In genomic region chr15:47293763-47294162, GRCh38 we compare ENCODE assay signal across 9 cellular contexts.
A peak's percentile ranks its signal among the peaks of the same experiment; 100 is the strongest.
DNase-seq lines count a peak whose midpoint lies in the region; ATAC-seq, FAIRE-seq and TF ChIP-seq lines count a peak whose summit lies in the region.
"Had no signal": no experiment of that assay in that cellular context is flagged by ENCODE, and none has a peak within 500 bp of the region (broad histone marks: within the 10 kb centered on the region; RNA-seq: fewer than 3 reads in every experiment).

No MANE protein-coding gene starts in this region.

- H3K4me3 ChIP-seq in colonic mucosa, result no peak overlapping the region
- no peak overlapping the region for H3K4me3 ChIP-seq in HepG2 (replicated peaks in 1 of 3; ENCODE audit: insufficient read depth in 1 of 3, low read depth in 2 of 3, low read length in 3 of 3)
- no peak overlapping the region for H3K4me3 ChIP-seq in suprapubic skin

- 1% methylated on average over 4 of the region's 4 CpGs for WGBS in HepG2 (ENCODE audit: low lambda C conversion rate)
- WGBS in suprapubic skin, result 19% methylated on average over 4 of the region's 4 CpGs

- H3K4me1 Mint-ChIP-seq in stimulated activated effector memory CD8-positive, alpha-beta T cell treated with anti-CD3 and anti-CD28 coated beads, Interleukin-12 subunit alpha, Interleukin-12 subunit beta, amount 100 ng/mL, for 72 hours, result no peaks in the 10 kb centered on the region

- H2AFZ ChIP-seq in HepG2 (ENCODE audit: low read length), result no peak overlapping the region

- POLR2A ChIA-PET in HepG2 (lab: Yijun Ruan, JAX), result no interaction called here

- in situ Hi-C loops in HepG2 (cut with HindIII; ENCODE audit: extremely low pct_ligation_motif_present, low pct_unique_long_range_greater_than_20kb), result no loop called here

- H3K9me3 Mint-ChIP-seq in stimulated activated effector memory CD8-positive, alpha-beta T cell treated with anti-CD3 and anti-CD28 coated beads, Interleukin-12 subunit alpha, Interleukin-12 subunit beta, amount 100 ng/mL, for 72 hours, result peaks cover 11% of the 10 kb centered on the region

- no peak overlapping the region for H3K9ac ChIP-seq in colonic mucosa (ENCODE audit: low read depth in 2 of 2, low read length in 2 of 2)
- H3K9ac ChIP-seq in HepG2 (ENCODE audit: insufficient read depth, low read depth, low read length), result no peak overlapping the region

- H3K4me3 Mint-ChIP-seq in stimulated activated effector memory CD8-positive, alpha-beta T cell treated with anti-CD3 and anti-CD28 coated beads, Interleukin-12 subunit alpha, Interleukin-12 subunit beta, amount 100 ng/mL, for 72 hours, result no peak overlapping the region
- H3K4me3 Mint-ChIP-seq: activated naive CD8-positive, alpha-beta T cell had no signal

- no peak for ATAC-seq in HepG2
- ATAC-seq in stimulated activated effector memory CD8-positive, alpha-beta T cell treated with anti-CD3 and anti-CD28 coated beads, Interleukin-12 subunit alpha, Interleukin-12 subunit beta, amount 100 ng/mL, for 72 hours, result no peak
- ATAC-seq in GM21423 (IDR thresholded peaks at IDR 0.05; ENCODE audit: unreplicated experiment), result no peak
- no peak for ATAC-seq in HG02870 (IDR thresholded peaks at IDR 0.05; ENCODE audit: unreplicated experiment)

- TF ChIP-seq POLR2A in HepG2 (IDR thresholded peaks at IDR 0.05; ENCODE audit: insufficient read depth in 1 of 2, low read depth in 2 of 2, low read length in 2 of 2) (no peak), suprapubic skin (IDR thresholded peaks at IDR 0.05) (no peak)

- no peaks in the 10 kb centered on the region for H3K36me3 Mint-ChIP-seq in stimulated activated effector memory CD8-positive, alpha-beta T cell treated with anti-CD3 and anti-CD28 coated beads, Interleukin-12 subunit alpha, Interleukin-12 subunit beta, amount 100 ng/mL, for 72 hours
- H3K36me3 Mint-ChIP-seq: activated naive CD8-positive, alpha-beta T cell had no signal

- BruUV-seq in HepG2 (replicated peaks; lab: Mats Ljungman, UMichigan), result no TSS peak

- CTCF ChIA-PET in HepG2 (lab: Yijun Ruan, JAX; ENCODE audit: low intra/inter-chr PET ratio, low total read pairs), result no interaction called here

- H3K4me1 ChIP-seq in colonic mucosa (no peaks in the 10 kb centered on the region), HepG2 (ENCODE audit: insufficient read depth, low read length) (no peaks in the 10 kb centered on the region), suprapubic skin (peaks cover 25% of the 10 kb centered on the region)

- H3K27ac Mint-ChIP-seq in stimulated activated effector memory CD8-positive, alpha-beta T cell treated with anti-CD3 and anti-CD28 coated beads, Interleukin-12 subunit alpha, Interleukin-12 subunit beta, amount 100 ng/mL, for 72 hours, result no peak overlapping the region
- H3K27ac Mint-ChIP-seq: activated naive CD8-positive, alpha-beta T cell had no signal

- H3K36me3 ChIP-seq in colonic mucosa, result no peaks in the 10 kb centered on the region
- no peaks in the 10 kb centered on the region for H3K36me3 ChIP-seq in HepG2 (replicated peaks in 1 of 2; ENCODE audit: control insufficient read depth in 1 of 2, insufficient read depth in 2 of 2, low read length in 2 of 2)
- no peaks in the 10 kb centered on the region for H3K36me3 ChIP-seq in suprapubic skin

- no peak overlapping the region for H3K4me2 ChIP-seq in HepG2 (ENCODE audit: low read depth, low read length)

- TF ChIP-seq EP300 in HepG2 (IDR thresholded peaks at IDR 0.05; ENCODE audit: low read depth in 2 of 2, low read length in 2 of 2) (no peak), HepG2 (CRISPR knock-in tag; IDR thresholded peaks at IDR 0.05; ENCODE audit: borderline replicate concordance) (no peak), suprapubic skin (IDR thresholded peaks at IDR 0.05) (no peak)

- FAIRE-seq in HepG2 (lab: Jason Lieb, UNC), result no peak

- H3K9me3 ChIP-seq in colonic mucosa (no peaks in the 10 kb centered on the region), HepG2 (ENCODE audit: low read length) (peaks cover 83% of the 10 kb centered on the region), suprapubic skin (no peaks in the 10 kb centered on the region)

- H3K27me3 ChIP-seq in colonic mucosa (no peaks in the 10 kb centered on the region), HepG2 (ENCODE audit: control insufficient read depth in 1 of 2, insufficient read depth in 2 of 2, low read length in 2 of 2) (no peaks in the 10 kb centered on the region), suprapubic skin (no peaks in the 10 kb centered on the region)

- intact Hi-C loops in colonic mucosa (cut with DNase I) (no loop called here), HepG2 (cut with micrococcal nuclease; ENCODE audit: unreplicated experiment) (no loop called here)

- no peaks in the 10 kb centered on the region for H3K79me2 ChIP-seq in HepG2 (ENCODE audit: insufficient read depth, low read length)

- peak; percentile 95 for DNase-seq in H4 (ENCODE audit: low spot score)
- DNase-seq in colonic mucosa, result peak; percentile 26
- DNase-seq in HepG2 (ENCODE audit: low spot score), result no peak
- DNase-seq in suprapubic skin (ENCODE audit: low spot score in 2 of 2), result peak in 1 of 2 donors; percentile 67
- DNase-seq in stimulated activated effector memory CD8-positive, alpha-beta T cell treated with anti-CD3 and anti-CD28 coated beads, Interleukin-12 subunit alpha, Interleukin-12 subunit beta, amount 100 ng/mL, for 72 hours (ENCODE audit: low spot score in 2 of 2), result no peak
- no peak for DNase-seq in LoVo (ENCODE audit: low spot score)

- no peak overlapping the region for H3K27ac ChIP-seq in colonic mucosa
- H3K27ac ChIP-seq in HepG2 (ENCODE audit: extremely low read length, insufficient read depth, low read length), result no peak overlapping the region
- H3K27ac ChIP-seq in suprapubic skin, result peak overlapping the region; percentile 39

- no peak for TF ChIP-seq CTCF in colonic mucosa (IDR thresholded peaks at IDR 0.05)
- TF ChIP-seq CTCF in HepG2 (CRISPR knock-in tag; IDR thresholded peaks at IDR 0.05), result no peak
- TF ChIP-seq CTCF in suprapubic skin (IDR thresholded peaks at IDR 0.05), result no peak

- TF ChIP-seq RAD21 in HepG2 (CRISPR knock-in tag; IDR thresholded peaks at IDR 0.05), result no peak

- H4K20me1 ChIP-seq in HepG2 (ENCODE audit: insufficient read depth, low read length), result no peaks in the 10 kb centered on the region

TF ChIP-seq in HepG2, 621 proteins besides CTCF, POLR2A, EP300 and RAD21:
- TF ChIP-seq, protein P1, sequence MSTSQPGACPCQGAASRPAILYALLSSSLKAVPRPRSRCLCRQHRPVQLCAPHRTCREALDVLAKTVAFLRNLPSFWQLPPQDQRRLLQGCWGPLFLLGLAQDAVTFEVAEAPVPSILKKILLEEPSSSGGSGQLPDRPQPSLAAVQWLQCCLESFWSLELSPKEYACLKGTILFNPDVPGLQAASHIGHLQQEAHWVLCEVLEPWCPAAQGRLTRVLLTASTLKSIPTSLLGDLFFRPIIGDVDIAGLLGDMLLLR (CRISPR knock-in tag; IDR thresholded peaks at IDR 0.05), result no peak
- TF ChIP-seq MAFF (IDR thresholded peaks at IDR 0.05; ENCODE audit: low read depth, low read length) (peak; percentile 89), MAFK (conservative IDR thresholded peaks at IDR 0.05 in 1 of 2, IDR thresholded peaks at IDR 0.05 in 1 of 2; ENCODE audit: low read length in 2 of 2) (peak; percentile 83 to 94), ZNF710 (CRISPR knock-in tag; IDR thresholded peaks at IDR 0.05; ENCODE audit: borderline replicate concordance) (no peak)

Comparison
In these comparisons a context has a peak if more than half of its experiments do, and no peak if none do; other contexts are left out.
1. DNase-seq: peak in H4 (single experiment) and colonic mucosa (single experiment); none in HepG2 (single experiment), stimulated activated effector memory CD8-positive, alpha-beta T cell treated with anti-CD3 and anti-CD28 coated beads, Interleukin-12 subunit alpha, Interleukin-12 subunit beta, amount 100 ng/mL, for 72 hours (0 of 2) and LoVo (single experiment).